ENCODE assay signal across 10 cellular contexts in the genomic region with DNA sequence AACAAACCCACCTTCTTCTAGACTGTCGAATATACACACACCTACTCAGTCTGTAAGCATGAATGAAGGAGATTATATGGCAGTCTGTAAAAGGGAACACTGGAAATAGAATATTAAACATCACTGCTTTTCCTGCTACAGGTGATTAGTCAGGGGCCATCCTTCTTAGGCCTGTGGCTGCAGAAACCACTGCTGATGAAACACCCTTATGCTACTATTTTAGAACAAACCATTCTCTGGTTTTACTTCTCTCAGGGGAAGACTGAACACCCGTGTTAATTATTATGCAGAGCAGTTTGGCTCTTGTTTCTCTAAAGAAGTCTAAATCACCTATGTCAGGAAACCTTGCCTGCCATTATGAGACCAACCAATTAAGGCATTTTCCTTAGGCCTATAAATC.
DNase-seq lines count a peak whose midpoint lies in the region; ATAC-seq and TF ChIP-seq lines count a peak whose summit lies in the region.
"Had no signal": no experiment of that assay in that cellular context is flagged by ENCODE, and none has a peak within 500 bp of the region (broad histone marks: within the 10 kb centered on the region; RNA-seq: fewer than 3 reads in every experiment).

No MANE protein-coding gene starts in this region.

- WGBS in endodermal cell (ENCODE audit: insufficient coverage in 1 of 2, insufficient read length in 1 of 2), 2 experiments: 83 to 88% methylated on average over 1 of the region's 2 CpGs
- WGBS in stomach, 5 donors: 64 to 77% (median 70%) methylated on average over 2 of the region's 2 CpGs

- no peaks in the 10 kb centered on the region for H4K20me1 ChIP-seq in BLaER1

- H3K9me3 ChIP-seq in BLaER1: peaks cover 8% of the 10 kb centered on the region
- peaks cover 14% of the 10 kb centered on the region for H3K9me3 ChIP-seq in endodermal cell (ENCODE audit: control insufficient read depth, low read length)
- H3K9me3 ChIP-seq in stomach: peaks cover 0 to 15% (median 11%) of the 10 kb centered on the region in 4 donors

- no peaks in the 10 kb centered on the region for H3K27me3 ChIP-seq in BLaER1
- no peaks in the 10 kb centered on the region for H3K27me3 ChIP-seq in endodermal cell (ENCODE audit: control insufficient read depth, insufficient read depth, low read length, poor library complexity, severe bottlenecking)
- no peaks in the 10 kb centered on the region for H3K27me3 ChIP-seq in stomach

- H3K27me3 Mint-ChIP-seq in endodermal cell (ENCODE audit: insufficient read depth): peaks cover 2% of the 10 kb centered on the region

- peak overlapping the region; percentile 32 for H3K4me2 ChIP-seq in BLaER1

- ATAC-seq in HG02884 (IDR thresholded peaks at IDR 0.05; ENCODE audit: unreplicated experiment) (peak; percentile 70), left cardiac atrium (no peak)

- TF ChIP-seq CTCF in endodermal cell (conservative IDR thresholded peaks at IDR 0.05): no peak
- no peak for TF ChIP-seq CTCF in stomach (IDR thresholded peaks at IDR 0.05)

- H3K27ac ChIP-seq in BLaER1 (no peak overlapping the region), endodermal cell (ENCODE audit: low read depth, low read length) (no peak overlapping the region), stomach (no peak overlapping the region)
- H3K27ac ChIP-seq: VCaP had no signal

- no peak for TF ChIP-seq EP300 in stomach (IDR thresholded peaks at IDR 0.05)

- H3K9ac ChIP-seq in BLaER1 (no peak overlapping the region), endodermal cell (ENCODE audit: extremely low read depth, low read length, poor library complexity, severe bottlenecking) (no peak overlapping the region)

- no peak overlapping the region for H3K4me3 ChIP-seq in BLaER1
- no peak overlapping the region for H3K4me3 ChIP-seq in endodermal cell (ENCODE audit: low read length)
- no peak overlapping the region for H3K4me3 ChIP-seq in stomach

- H3K27ac Mint-ChIP-seq in endodermal cell: no peak overlapping the region

- no peaks in the 10 kb centered on the region for H3K4me1 Mint-ChIP-seq in endodermal cell

- peaks cover 4% of the 10 kb centered on the region for H3K36me3 Mint-ChIP-seq in endodermal cell (ENCODE audit: low read depth)

- TF ChIP-seq POLR2A in stomach (IDR thresholded peaks at IDR 0.05): no peak

- DNase-seq in GM19240 (ENCODE audit: insufficient read length, low spot score): peak; percentile 16
- peak; percentile 80 for DNase-seq in MV-4-11 (lab: John Stamatoyannopoulos, UW)
- DNase-seq in left cardiac atrium: no peak
- DNase-seq in endodermal cell: no peak
- DNase-seq in NCI-H748 treated with DMSO at 0.1 percent for 48 hours (lab: John Stamatoyannopoulos, UW): no peak
- no peak for DNase-seq in stomach
- DNase-seq: aorta had no signal

- H3K36me3 ChIP-seq in BLaER1 (no peaks in the 10 kb centered on the region), endodermal cell (ENCODE audit: control insufficient read depth, insufficient read depth, low read length) (no peaks in the 10 kb centered on the region), stomach (no peaks in the 10 kb centered on the region)

- H3K4me3 Mint-ChIP-seq in endodermal cell: no peak overlapping the region

- peaks cover 16% of the 10 kb centered on the region for H3K9me3 Mint-ChIP-seq in endodermal cell

- H3K4me1 ChIP-seq in BLaER1: peaks cover 34% of the 10 kb centered on the region
- H3K4me1 ChIP-seq in endodermal cell (ENCODE audit: control insufficient read depth, insufficient read depth, low read length): peaks cover under 1% of the 10 kb centered on the region
- peaks cover 0 to 16% (median 6%) of the 10 kb centered on the region in 4 donors for H3K4me1 ChIP-seq in stomach

- intact Hi-C loops in left cardiac atrium (cut with DNase I) (no loop called here), stomach (cut with DNase I; ENCODE audit: low total_unique reads) (no loop called here)

Comparison
In these comparisons a context has a peak if more than half of its experiments do, and no peak if none do; other contexts are left out.
1. DNase-seq: peak in GM19240 (single experiment) and MV-4-11 (single experiment); none in left cardiac atrium (single experiment), endodermal cell (single experiment), NCI-H748 treated with DMSO at 0.1 percent for 48 hours (single experiment) and stomach (single experiment).